Comparison of ENCODE assay signal across 8 cellular contexts in genomic region chr19:4471400-4472173, GRCh38. TPM values are rescaled to one million over a fixed set of nuclear protein-coding genes. Genes with fewer than 3 reads are reported as not detected.
A peak's percentile ranks its signal among the peaks of the same experiment; 100 is the strongest.
DNase-seq lines count a peak whose midpoint lies in the region; ATAC-seq, FAIRE-seq and TF ChIP-seq lines count a peak whose summit lies in the region.

No MANE protein-coding gene starts in this region.

- H3K27ac ChIP-seq in astrocyte (ENCODE audit: low read depth, low read length) (peak overlapping the region; percentile 80), hepatocyte (peak overlapping the region; percentile 77), rectal smooth muscle tissue (ENCODE audit: low read depth, low read length) (peak overlapping the region; percentile 91), aorta (ENCODE audit: low read depth in 1 of 2, low read length in 2 of 2) (peak overlapping the region in 1 of 2 donors; percentile 34)

- FAIRE-seq in astrocyte (lab: Jason Lieb, UNC): peak; percentile 99

- peak; percentile 23 for TF ChIP-seq POLR2A in GM18505 (IDR thresholded peaks at IDR 0.05; ENCODE audit: borderline replicate concordance, extremely low read depth, insufficient read depth, insufficient read length)

- no peak overlapping the region for H3K4me3 Mint-ChIP-seq in T-helper 2 cell treated with Interferon-gamma antibody and Interleukin-4, amounts not matched to agents 5 μg/mL and 100 μg/mL, for 36 hours
- no peak overlapping the region for H3K4me3 Mint-ChIP-seq in astrocyte (ENCODE audit: unreplicated experiment)

- no peak overlapping the region for H3K27ac Mint-ChIP-seq in T-helper 2 cell treated with Interferon-gamma antibody and Interleukin-4, amounts not matched to agents 5 μg/mL and 100 μg/mL, for 36 hours
- no peak overlapping the region for H3K27ac Mint-ChIP-seq in astrocyte (ENCODE audit: unreplicated experiment)

- H3K9me3 ChIP-seq in astrocyte (ENCODE audit: insufficient read depth, low read depth, low read length): no peaks in the 10 kb centered on the region
- no peaks in the 10 kb centered on the region for H3K9me3 ChIP-seq in hepatocyte (ENCODE audit: low read depth)
- no peaks in the 10 kb centered on the region for H3K9me3 ChIP-seq in aorta (ENCODE audit: control insufficient read depth, low read length)

- peak overlapping the region; percentile 91 for H3K4me2 ChIP-seq in astrocyte (ENCODE audit: low read length)
- peak overlapping the region; percentile 73 for H3K4me2 ChIP-seq in hepatocyte

- no peak for TF ChIP-seq CTCF in astrocyte (IDR thresholded peaks at IDR 0.05; ENCODE audit: insufficient read depth, low read depth, low read length)
- no peak for TF ChIP-seq CTCF in hepatocyte (IDR thresholded peaks at IDR 0.05; ENCODE audit: poor library complexity)

- no peaks in the 10 kb centered on the region for H3K27me3 Mint-ChIP-seq in T-helper 2 cell treated with Interferon-gamma antibody and Interleukin-4, amounts not matched to agents 5 μg/mL and 100 μg/mL, for 36 hours (ENCODE audit: low read depth)
- no peaks in the 10 kb centered on the region for H3K27me3 Mint-ChIP-seq in astrocyte (ENCODE audit: low read depth, unreplicated experiment)

- H3K79me2 ChIP-seq in astrocyte (ENCODE audit: insufficient read depth, low read length) (peaks cover 37% of the 10 kb centered on the region), hepatocyte (peaks cover 31% of the 10 kb centered on the region)

- 4% methylated on average over 29 of the region's 33 CpGs for WGBS in hepatocyte (ENCODE audit: low lambda C conversion rate, missing lambda C conversion rate)
- 0% methylated on average over 33 of the region's 33 CpGs for WGBS in aorta, 2 donors

- ATAC-seq in GM18505 (IDR thresholded peaks at IDR 0.05; ENCODE audit: unreplicated experiment) (peak; percentile 84), HG02970 (IDR thresholded peaks at IDR 0.05; ENCODE audit: low FRiP score, unreplicated experiment) (peak; percentile 79), aorta (ENCODE audit: low FRiP score) (peak; percentile 98)

- no peaks in the 10 kb centered on the region for H3K27me3 ChIP-seq in astrocyte (ENCODE audit: insufficient read depth, low read length)
- H3K27me3 ChIP-seq in hepatocyte: no peaks in the 10 kb centered on the region
- no peaks in the 10 kb centered on the region for H3K27me3 ChIP-seq in rectal smooth muscle tissue (ENCODE audit: control insufficient read depth, insufficient read depth, low read length)
- H3K27me3 ChIP-seq in aorta (ENCODE audit: control insufficient read depth in 1 of 2, insufficient read depth in 2 of 2, low read length in 1 of 2): no peaks in the 10 kb centered on the region

- peak overlapping the region; percentile 78 for H2AFZ ChIP-seq in astrocyte (ENCODE audit: low read depth, low read length)
- H2AFZ ChIP-seq in hepatocyte: peak overlapping the region; percentile 40

- no peaks in the 10 kb centered on the region for H3K36me3 ChIP-seq in astrocyte (ENCODE audit: insufficient read depth, low read length)
- H3K36me3 ChIP-seq in hepatocyte (replicated peaks; ENCODE audit: insufficient read depth, low read depth): no peaks in the 10 kb centered on the region
- H3K36me3 ChIP-seq in rectal smooth muscle tissue (ENCODE audit: control insufficient read depth, insufficient read depth, low read length): peaks cover 2% of the 10 kb centered on the region
- peaks cover 0 to 2% of the 10 kb centered on the region in 2 donors for H3K36me3 ChIP-seq in aorta (ENCODE audit: control insufficient read depth in 1 of 2, insufficient read depth in 2 of 2, low read length in 1 of 2)

- H3K36me3 Mint-ChIP-seq in T-helper 2 cell treated with Interferon-gamma antibody and Interleukin-4, amounts not matched to agents 5 μg/mL and 100 μg/mL, for 36 hours (ENCODE audit: low read depth): peaks cover 2% of the 10 kb centered on the region
- H3K36me3 Mint-ChIP-seq in astrocyte (ENCODE audit: low read depth, unreplicated experiment): no peaks in the 10 kb centered on the region

- intact Hi-C loops in aorta (cut with DNase I): no loop called here

- peak; percentile 100 for DNase-seq in NCI-H187 treated with DMSO at 0.1 percent for 48 hours (lab: John Stamatoyannopoulos, UW)
- DNase-seq in T-helper 2 cell treated with Interferon-gamma antibody and Interleukin-4, amounts not matched to agents 5 μg/mL and 100 μg/mL, for 36 hours (ENCODE audit: low spot score): peak; percentile 98
- DNase-seq in astrocyte (ENCODE audit: low read depth): peak; percentile 100
- peak; percentile 99 for DNase-seq in hepatocyte (ENCODE audit: low spot score)
- DNase-seq in aorta: peak; percentile 98 to 99

- no peaks in the 10 kb centered on the region for H3K9me3 Mint-ChIP-seq in T-helper 2 cell treated with Interferon-gamma antibody and Interleukin-4, amounts not matched to agents 5 μg/mL and 100 μg/mL, for 36 hours
- no peaks in the 10 kb centered on the region for H3K9me3 Mint-ChIP-seq in astrocyte (ENCODE audit: unreplicated experiment)

- H3K9ac ChIP-seq in astrocyte (ENCODE audit: low read length) (peak overlapping the region; percentile 85), rectal smooth muscle tissue (ENCODE audit: low read length) (peak overlapping the region; percentile 62)

- H3K4me1 Mint-ChIP-seq in T-helper 2 cell treated with Interferon-gamma antibody and Interleukin-4, amounts not matched to agents 5 μg/mL and 100 μg/mL, for 36 hours (ENCODE audit: low read depth): peaks cover 22% of the 10 kb centered on the region
- peaks cover 3% of the 10 kb centered on the region for H3K4me1 Mint-ChIP-seq in astrocyte (ENCODE audit: low read depth, unreplicated experiment)

- peaks cover 13% of the 10 kb centered on the region for H3K4me1 ChIP-seq in astrocyte (ENCODE audit: insufficient read depth, low read length)
- H3K4me1 ChIP-seq in hepatocyte (ENCODE audit: insufficient read depth): peaks cover 8% of the 10 kb centered on the region
- H3K4me1 ChIP-seq in rectal smooth muscle tissue (ENCODE audit: control insufficient read depth, insufficient read depth, low read length): peaks cover 7% of the 10 kb centered on the region
- peaks cover 0 to 2% of the 10 kb centered on the region in 2 donors for H3K4me1 ChIP-seq in aorta (ENCODE audit: control insufficient read depth in 1 of 2, insufficient read depth in 2 of 2, low read length in 2 of 2)

- H3K4me3 ChIP-seq in astrocyte (ENCODE audit: insufficient read depth, low read depth, low read length) (peak overlapping the region; percentile 79), hepatocyte (peak overlapping the region; percentile 5), rectal smooth muscle tissue (ENCODE audit: low read length) (peak overlapping the region; percentile 78), aorta (ENCODE audit: low read length in 2 of 2) (peak overlapping the region; percentile 54 to 93)

- H3K9me2 ChIP-seq in hepatocyte (replicated peaks; ENCODE audit: insufficient read depth): no peaks in the 10 kb centered on the region

- H4K20me1 ChIP-seq in astrocyte (ENCODE audit: insufficient read depth, low read length) (peaks cover 18% of the 10 kb centered on the region), hepatocyte (ENCODE audit: insufficient read depth, poor library complexity, severe bottlenecking) (peaks cover 19% of the 10 kb centered on the region)

RNA-seq across cellular contexts. Expression of gene HDGFL2, which starts 0.5 kb away (rescaled TPM):
- total RNA-seq in astrocyte: 78.9 and 79.8 TPM in 2 replicates
- 34.8 and 50.3 TPM in 2 replicates for total RNA-seq in hepatocyte
- polyA plus RNA-seq in hepatocyte: 73.0 and 73.2 TPM in 2 replicates
- total RNA-seq in aorta: 10 to 100 TPM; 23.6 to 36.1 TPM
- polyA plus RNA-seq in aorta: 10 to 100 TPM; 15.4 to 47.9 TPM

RNA-seq across cellular contexts. Expression of gene UBXN6, which starts 14.0 kb away (rescaled TPM):
- total RNA-seq in astrocyte (61.0 and 63.6 TPM in 2 replicates), hepatocyte (80.2 and 88.6 TPM in 2 replicates), aorta (10 to 100 TPM; 84.9 to 86.7 TPM)
- polyA plus RNA-seq in hepatocyte (36.8 and 44.7 TPM in 2 replicates), aorta (100 to 1,000 TPM in 1 of 2 donors, 10 to 100 TPM in 1; 78.5 to 181 TPM)

RNA-seq across cellular contexts. Expression of gene PLIN4, which starts 46.7 kb away (rescaled TPM):
- total RNA-seq in astrocyte (0.05 TPM in 1 of 2 replicates, not detected in the other), hepatocyte (0.17 and 0.60 TPM in 2 replicates), aorta (1 to 10 TPM; 5.7 to 7.4 TPM)
- polyA plus RNA-seq in hepatocyte (0.27 and 0.55 TPM in 2 replicates), aorta (under 1 TPM; 0.61 to 0.63 TPM)

Comparison
In these comparisons a context has a peak if more than half of its experiments do, and no peak if none do; other contexts are left out.
1. H3K4me3 ChIP-seq: peak in every context shown above with its lines; median percentile 79 in astrocyte; 78 in rectal smooth muscle tissue; 74 in aorta; 5 in hepatocyte.